Comparison of ENCODE assay signal across 21 cellular contexts in the genomic region with DNA sequence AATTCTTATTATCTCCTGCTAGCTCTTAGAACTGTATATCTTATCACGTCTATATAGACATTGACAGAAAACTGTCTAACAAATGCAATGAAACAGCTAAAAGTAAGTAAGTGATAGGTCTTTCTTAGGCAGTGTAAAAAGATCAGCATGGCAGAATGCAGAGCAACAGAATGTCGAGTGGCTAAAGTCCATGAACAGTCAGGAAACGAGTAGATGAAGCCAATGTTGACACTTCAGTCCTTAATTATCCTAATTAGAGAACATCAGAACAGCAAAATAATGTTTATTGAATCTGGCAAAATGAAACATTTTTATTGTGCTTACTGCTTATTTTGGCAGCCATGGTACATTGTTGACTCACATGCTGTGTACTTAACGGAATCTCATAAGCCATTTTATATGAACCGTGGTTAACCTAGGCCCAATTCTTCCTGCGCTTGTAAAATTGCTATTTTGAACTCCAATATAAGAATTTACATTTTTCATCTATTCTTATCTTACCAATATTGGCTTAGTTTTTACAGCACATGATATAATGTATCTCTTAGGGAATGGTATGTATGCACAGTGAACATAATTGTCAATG.
"Had no signal": no experiment of that assay in that cellular context is flagged by ENCODE, and none has a peak within 500 bp of the region (broad histone marks: within the 10 kb centered on the region; RNA-seq: fewer than 3 reads in every experiment).

No MANE protein-coding gene starts in this region.

- H3K27ac Mint-ChIP-seq: activated CD4-positive, alpha-beta memory T cell treated with anti-CD3 and anti-CD28 coated beads, Interleukin-2, amount 10 ng/mL, durations not matched to agents 7 days and 5 days; activated naive CD8-positive, alpha-beta T cell; brain; memory B cell; natural killer cell; stimulated activated memory B cell treated with anti-CD40 and anti-IgM and Interleukin-4, amounts not matched to agents 10 μg/mL and 1 μg/mL and 100 μg/mL, for 72 hours had no signal

- H3K27ac ChIP-seq: esophagus squamous epithelium, transverse colon, vagina had no signal

- ATAC-seq: left ventricle myocardium superior; natural killer cell; stimulated activated memory B cell treated with anti-CD40 and anti-IgM and Interleukin-4, amounts not matched to agents 10 μg/mL and 1 μg/mL and 100 μg/mL, for 72 hours had no signal

- H3K9me3 Mint-ChIP-seq: activated CD4-positive, alpha-beta memory T cell treated with anti-CD3 and anti-CD28 coated beads, Interleukin-2, amount 10 ng/mL, durations not matched to agents 7 days and 5 days; brain; stimulated activated memory B cell treated with anti-CD40 and anti-IgM and Interleukin-4, amounts not matched to agents 10 μg/mL and 1 μg/mL and 100 μg/mL, for 72 hours had no signal

- H3K27me3 ChIP-seq: esophagus squamous epithelium, transverse colon, vagina had no signal

- H3K9me3 ChIP-seq: esophagus squamous epithelium, transverse colon, vagina had no signal

- H3K4me1 ChIP-seq: esophagus squamous epithelium, transverse colon, vagina had no signal

- H3K27me3 Mint-ChIP-seq: activated CD4-positive, alpha-beta memory T cell treated with anti-CD3 and anti-CD28 coated beads, Interleukin-2, amount 10 ng/mL, durations not matched to agents 7 days and 5 days; activated naive CD8-positive, alpha-beta T cell; brain; memory B cell; stimulated activated memory B cell treated with anti-CD40 and anti-IgM and Interleukin-4, amounts not matched to agents 10 μg/mL and 1 μg/mL and 100 μg/mL, for 72 hours had no signal

- H3K4me3 Mint-ChIP-seq: activated CD4-positive, alpha-beta memory T cell treated with anti-CD3 and anti-CD28 coated beads, Interleukin-2, amount 10 ng/mL, durations not matched to agents 7 days and 5 days; activated naive CD8-positive, alpha-beta T cell; brain; memory B cell; natural killer cell; stimulated activated memory B cell treated with anti-CD40 and anti-IgM and Interleukin-4, amounts not matched to agents 10 μg/mL and 1 μg/mL and 100 μg/mL, for 72 hours had no signal

- DNase-seq: activated CD4-positive, alpha-beta memory T cell treated with anti-CD3 and anti-CD28 coated beads, Interleukin-2, amount 10 ng/mL, durations not matched to agents 7 days and 5 days; activated CD4-positive, alpha-beta T cell treated with anti-CD3 and anti-CD28 coated beads for 4 hours; activated CD8-positive, alpha-beta memory T cell treated with anti-CD3 and anti-CD28 coated beads, Interleukin-2, amount 50 U/mL, for 4 hours; activated effector memory CD4-positive, alpha-beta T cell treated with anti-CD3 and anti-CD28 coated beads, Interleukin-2, amount 50 U/mL, for 16 hours; activated T-cell treated with anti-CD3 and anti-CD28 coated beads, Interleukin-2, amount 50 U/mL, for 48 hours; amniotic stem cell; cortex of kidney; effector CD4-positive, alpha-beta T cell; esophagus squamous epithelium; hippocampal formation; left ventricle myocardium superior; natural killer cell; nucleus accumbens; posterior cingulate gyrus; retina; transverse colon had no signal

- H3K36me3 ChIP-seq: esophagus squamous epithelium, transverse colon, vagina had no signal

- H3K4me3 ChIP-seq: esophagus squamous epithelium, transverse colon, vagina had no signal

- H3K36me3 Mint-ChIP-seq: activated naive CD8-positive, alpha-beta T cell; brain; memory B cell; natural killer cell; stimulated activated memory B cell treated with anti-CD40 and anti-IgM and Interleukin-4, amounts not matched to agents 10 μg/mL and 1 μg/mL and 100 μg/mL, for 72 hours had no signal

- H3K4me1 Mint-ChIP-seq: activated CD4-positive, alpha-beta memory T cell treated with anti-CD3 and anti-CD28 coated beads, Interleukin-2, amount 10 ng/mL, durations not matched to agents 7 days and 5 days; brain; memory B cell; natural killer cell; stimulated activated memory B cell treated with anti-CD40 and anti-IgM and Interleukin-4, amounts not matched to agents 10 μg/mL and 1 μg/mL and 100 μg/mL, for 72 hours had no signal
